9 cellular contexts compared by ENCODE assay signal in the genomic region with DNA sequence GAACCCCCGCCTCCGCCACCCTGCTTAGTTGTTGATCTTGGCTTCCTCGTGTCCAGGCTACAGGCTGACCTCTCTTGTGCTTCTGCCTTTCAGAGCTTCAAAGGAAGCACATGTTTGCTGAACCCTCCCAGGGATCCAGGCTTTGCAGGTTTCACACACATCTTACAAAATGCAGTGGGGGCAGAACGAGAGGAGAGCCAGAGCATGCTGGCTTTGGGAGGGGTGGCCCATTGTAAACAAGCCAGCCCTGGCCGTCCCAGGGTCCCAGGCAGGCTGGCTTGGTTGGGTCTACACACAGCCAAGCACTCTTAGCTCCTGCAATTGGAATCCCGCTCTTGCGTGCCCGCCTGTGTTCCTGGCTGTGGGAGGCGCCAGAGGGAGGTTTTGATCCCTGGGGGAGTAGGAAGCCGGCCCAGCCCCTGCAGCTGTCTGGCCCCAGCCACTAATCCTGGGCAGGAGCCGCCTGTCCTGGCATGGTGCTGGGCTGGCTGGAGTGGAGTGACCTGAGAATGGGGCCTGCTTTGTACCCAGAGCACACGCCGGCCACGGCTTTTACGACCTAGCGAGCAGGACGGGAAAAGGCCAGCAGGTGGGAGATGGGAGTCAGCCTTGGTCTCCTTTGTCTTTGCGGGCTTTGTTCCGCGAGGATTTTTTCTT. TPM values are rescaled to one million over a fixed set of nuclear protein-coding genes. Genes with fewer than 3 reads are reported as not detected.
DNase-seq lines count a peak whose midpoint lies in the region; ATAC-seq and TF ChIP-seq lines count a peak whose summit lies in the region.
"Had no signal": no experiment of that assay in that cellular context is flagged by ENCODE, and none has a peak within 500 bp of the region (broad histone marks: within the 10 kb centered on the region; RNA-seq: fewer than 3 reads in every experiment).

No MANE protein-coding gene starts in this region.

- TF ChIP-seq EP300 in transverse colon (IDR thresholded peaks at IDR 0.05; ENCODE audit: low read depth) = no peak

- WGBS in transverse colon (ENCODE audit: low coverage in 1 of 2), 2 donors = 35 to 62% methylated on average over 3 to 20 of the region's 20 CpGs

- H3K27ac ChIP-seq in transverse colon = peak overlapping the region in 3 of 4 donors; percentile 21 to 50 (median 30)

- intact Hi-C loops in transverse colon (cut with DNase I; ENCODE audit: low total_unique reads) = no loop called here

- TF ChIP-seq CTCF in transverse colon (IDR thresholded peaks at IDR 0.05) = peak in 1 of 5 experiments; percentile 22

- H3K36me3 ChIP-seq in transverse colon = no peaks in the 10 kb centered on the region

- peaks cover 23 to 71% (median 55%) of the 10 kb centered on the region in 4 donors for H3K4me1 ChIP-seq in transverse colon

- in situ Hi-C loops in transverse colon (cut with MboI; ENCODE audit: low pct_ligation_motif_present in 1 of 4, low pct_unique_long_range_greater_than_20kb in 1 of 4, low sequenced_read_pairs in 3 of 4) = no loop called here

- H3K27me3 ChIP-seq in transverse colon = no peaks in the 10 kb centered on the region

- H3K9me3 ChIP-seq in transverse colon = no peaks in the 10 kb centered on the region

- no peak for TF ChIP-seq POLR2A in transverse colon (IDR thresholded peaks at IDR 0.05)

- H3K4me3 ChIP-seq in transverse colon = no peak overlapping the region

- ATAC-seq in left lobe of liver (peak; percentile 77), esophagus mucosa (no peak), GM21526 (IDR thresholded peaks at IDR 0.05; ENCODE audit: low FRiP score, unreplicated experiment) (no peak)

- DNase-seq in NCI-H1417 (lab: John Stamatoyannopoulos, UW) (peak in 2 of 3 experiments; percentile 17 to 18), NCI-H1417 treated with DMSO at 0.1 percent for 48 hours (lab: John Stamatoyannopoulos, UW) (no peak), cerebellum (ENCODE audit: low spot score) (peak; percentile 6), left lobe of liver (ENCODE audit: low spot score) (peak; percentile 89), transverse colon (peak; percentile 66), A172 (ENCODE audit: low spot score) (no peak)
- DNase-seq: stimulated activated CD4-positive, alpha-beta T cell treated with anti-CD3 and anti-CD28 coated beads, Interleukin-2, amount 100 ng/mL, for 24 hours had no signal

RNA-seq across cellular contexts. Expression of a gene that starts 53.9 kb away (rescaled TPM):
- total RNA-seq in cerebellum = 19.7 TPM
- 22.9 TPM for total RNA-seq in left lobe of liver
- 10 to 100 TPM in 3 of 4 donors, 1 to 10 TPM in 1; 7.5 to 24.9 (median 19.5) TPM for total RNA-seq in transverse colon
- 53.3 and 56.4 TPM in 2 replicates for total RNA-seq in A172 (2014; rRNA removed; shearing (Covaris generic))
- 10.7 TPM for total RNA-seq in esophagus mucosa

Comparison
In these comparisons a context has a peak if more than half of its experiments do, and no peak if none do; other contexts are left out.
1. DNase-seq: peak in NCI-H1417 (2 of 3), cerebellum (single experiment), left lobe of liver (single experiment) and transverse colon (single experiment); none in NCI-H1417 treated with DMSO at 0.1 percent for 48 hours (single experiment) and A172 (single experiment).